In the genomic region with DNA sequence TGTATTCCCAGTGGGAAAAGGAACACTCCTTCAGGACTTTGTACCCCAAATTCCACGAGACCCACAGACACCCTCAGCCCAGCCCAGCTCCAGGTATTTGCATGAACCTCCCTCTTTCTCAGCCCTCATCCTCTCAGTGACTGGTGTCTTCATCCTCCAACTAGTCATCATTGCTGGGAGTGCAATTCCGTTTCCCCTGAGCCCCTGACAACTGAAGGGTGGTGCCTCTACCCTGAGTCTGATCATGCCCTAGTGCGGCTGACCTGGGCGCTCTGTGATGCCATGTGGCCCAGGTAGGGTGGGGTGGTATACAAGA, we compare ENCODE assay signal across 8 cellular contexts. TPM values are rescaled to one million over a fixed set of nuclear protein-coding genes. Genes with fewer than 3 reads are reported as not detected.
DNase-seq lines count a peak whose midpoint lies in the region; ATAC-seq and TF ChIP-seq lines count a peak whose summit lies in the region.

No MANE protein-coding gene starts in this region.

- H3K36me3 ChIP-seq in heart left ventricle: no peaks in the 10 kb centered on the region
- H3K36me3 ChIP-seq in mucosa of rectum (ENCODE audit: control insufficient read depth in 2 of 2, insufficient read depth in 2 of 2, low read length in 2 of 2): no peaks in the 10 kb centered on the region

- ATAC-seq in heart left ventricle (no peak), Right ventricle myocardium superior (ENCODE audit: poor library complexity) (no peak), HG03342 (IDR thresholded peaks at IDR 0.05; ENCODE audit: unreplicated experiment) (peak; percentile 1)

- no peaks in the 10 kb centered on the region for H3K27me3 ChIP-seq in heart left ventricle
- H3K27me3 ChIP-seq in mucosa of rectum (ENCODE audit: control insufficient read depth in 2 of 2, insufficient read depth in 2 of 2, low read length in 2 of 2): no peaks in the 10 kb centered on the region

- no peak for TF ChIP-seq POLR2A in heart left ventricle (IDR thresholded peaks at IDR 0.05)

- TF ChIP-seq CTCF in heart left ventricle (IDR thresholded peaks at IDR 0.05) (no peak), astrocyte of the spinal cord (IDR thresholded peaks at IDR 0.05; ENCODE audit: low read depth, low read length) (no peak), GM10248 (IDR thresholded peaks at IDR 0.05; ENCODE audit: control extremely low read depth, extremely low read depth, low read depth, missing control alignments) (no peak)

- DNase-seq in heart left ventricle: no peak
- DNase-seq in Right ventricle myocardium superior: no peak
- no peak for DNase-seq in astrocyte of the spinal cord (ENCODE audit: low read depth, low spot score)
- DNase-seq in GM10248 (ENCODE audit: extremely low spot score): no peak
- no peak for DNase-seq in NCI-H187 (lab: John Stamatoyannopoulos, UW)
- DNase-seq in activated CD4-positive, alpha-beta T cell treated with anti-CD3 and anti-CD28 coated beads, Interleukin-2, amount 50 U/mL, for 48 hours: no peak

- WGBS in heart left ventricle, 4 donors: 17 to 21% (median 18%) methylated on average over 4 of the region's 4 CpGs

- H3K4me3 ChIP-seq in heart left ventricle (peak overlapping the region; percentile 28 to 79 (median 62)), astrocyte of the spinal cord (ENCODE audit: low read depth, low read length) (peak overlapping the region; percentile 54), mucosa of rectum (ENCODE audit: low read length in 2 of 2) (peak overlapping the region; percentile 71 to 85)

- H3K4me1 ChIP-seq in heart left ventricle: peaks cover 0 to 36% (median 27%) of the 10 kb centered on the region in 12 donors
- peaks cover 20 to 26% of the 10 kb centered on the region in 2 donors for H3K4me1 ChIP-seq in mucosa of rectum (ENCODE audit: control insufficient read depth in 2 of 2, insufficient read depth in 2 of 2, low read length in 2 of 2)

- peak overlapping the region; percentile 68 to 85 for H3K9ac ChIP-seq in mucosa of rectum (ENCODE audit: low read depth in 1 of 2, low read length in 2 of 2)

- intact Hi-C loops in heart left ventricle (cut with DNase I): no loop called here
- intact Hi-C loops in Right ventricle myocardium superior (cut with DNase I): no loop called here

- H3K9me3 ChIP-seq in heart left ventricle: no peaks in the 10 kb centered on the region
- no peaks in the 10 kb centered on the region for H3K9me3 ChIP-seq in mucosa of rectum (ENCODE audit: control insufficient read depth in 2 of 2, low read length in 2 of 2)

- CTCF ChIA-PET in GM10248 (lab: Yijun Ruan, JAX): interaction anchor here (0.9 to 1.7 kb wide), 6 partner anchors 11 to 44 kb away, joined by 3 to 8 read pairs (median 3); partner anchors contain the start of gene ZNF672

- in situ Hi-C loops in astrocyte of the spinal cord (cut with HindIII; ENCODE audit: low sequenced_read_pairs): no loop called here

- H3K27ac ChIP-seq in heart left ventricle: peak overlapping the region in 9 of 12 donors; percentile 36 to 80 (median 71)
- peak overlapping the region; percentile 80 to 81 for H3K27ac ChIP-seq in mucosa of rectum (ENCODE audit: low read depth in 2 of 2, low read length in 2 of 2)

- POLR2A ChIA-PET in GM10248 (lab: Yijun Ruan, JAX): no interaction called here

RNA-seq across cellular contexts. Expression of gene ZNF692, which starts 3.8 kb away (rescaled TPM):
- total RNA-seq in heart left ventricle: 10 to 100 TPM in 6 of 9 donors, 1 to 10 TPM in 3; 7.4 to 19.7 (median 14.8) TPM
- polyA plus RNA-seq in heart left ventricle: 10 to 100 TPM; 14.8 to 32.4 TPM
- total RNA-seq in Right ventricle myocardium superior: 20.4 TPM

RNA-seq across cellular contexts. Expression of gene ZNF672, which starts 24.6 kb away (rescaled TPM):
- total RNA-seq in heart left ventricle (10 to 100 TPM; 27.9 to 63.8 (median 37.8) TPM), Right ventricle myocardium superior (41.7 TPM)
- 10 to 100 TPM; 20.5 to 50.1 TPM for polyA plus RNA-seq in heart left ventricle

RNA-seq across cellular contexts. Expression of gene SH3BP5L, which starts 36.9 kb away (rescaled TPM):
- total RNA-seq in heart left ventricle (10 to 100 TPM; 15.8 to 47.1 (median 19.3) TPM), Right ventricle myocardium superior (19.8 TPM)
- polyA plus RNA-seq in heart left ventricle: 10 to 100 TPM; 17.9 to 51.1 TPM

RNA-seq across cellular contexts. Expression of gene PGBD2, which starts 43.4 kb away (rescaled TPM):
- total RNA-seq in heart left ventricle: 1 to 10 TPM; 1.5 to 3.9 (median 2.6) TPM
- 1 to 10 TPM; 2.1 TPM for polyA plus RNA-seq in heart left ventricle
- total RNA-seq in Right ventricle myocardium superior: 2.8 TPM
